21 cellular contexts compared by ENCODE assay signal in genomic region chr3:123388050-123388449, GRCh38.
"Had no signal": no experiment of that assay in that cellular context is flagged by ENCODE, and none has a peak within 500 bp of the region (broad histone marks: within the 10 kb centered on the region; RNA-seq: fewer than 3 reads in every experiment).

No MANE protein-coding gene starts in this region.

- H3K9me3 Mint-ChIP-seq: activated T-helper 2 cell treated with anti-CD3 and anti-CD28 coated beads, Interferon-gamma antibody, Interleukin-2, Interleukin-4, amounts not matched to agents 10 μg/mL and 5 μg/mL and 100 μg/mL, durations not matched to agents 14 hours and 24 hours and 36 hours; mesothelial cell of epicardium; stimulated activated naive CD8-positive, alpha-beta T cell treated with anti-CD3 and anti-CD28 coated beads, Interleukin-15, amount 100 ng/mL, for 72 hours; T-helper 2 cell treated with Interferon-gamma antibody and Interleukin-4, amounts not matched to agents 5 μg/mL and 100 μg/mL, for 36 hours had no signal

- H3K4me1 ChIP-seq: foreskin keratinocyte, lower lobe of right lung, psoas muscle had no signal

- H3K36me3 ChIP-seq: adrenal gland, lower lobe of right lung, SJSA1 had no signal

- FAIRE-seq: endometrium, kidney had no signal

- H3K27ac ChIP-seq: foreskin keratinocyte, lower lobe of right lung, SJSA1 had no signal

- H3K4me3 ChIP-seq: adrenal gland, body of pancreas, lower lobe of right lung, psoas muscle, SJSA1 had no signal

- DNase-seq: activated naive CD4-positive, alpha-beta T cell treated with anti-CD3 and anti-CD28 coated beads, Interleukin-2, amount 50 U/mL, for 16 hours; adrenal gland; body of pancreas; cerebellar nuclear complex; foreskin keratinocyte; lower lobe of right lung; naive B cell; nucleus accumbens; stimulated activated CD4-positive, alpha-beta T cell treated with anti-CD3 and anti-CD28 coated beads, Interleukin-15, amount 100 ng/mL, for 24 hours; stimulated activated CD4-positive, alpha-beta T cell treated with anti-CD3 and anti-CD28 coated beads, Interleukin-4, amount 100 ng/mL, for 4 hours; stimulated activated naive CD8-positive, alpha-beta T cell treated with anti-CD3 and anti-CD28 coated beads, Interleukin-15, amount 100 ng/mL, for 72 hours; SW 1271; trophoblast cell had no signal

- ATAC-seq: activated CD4-positive, CD25-positive, alpha-beta regulatory T cell treated with anti-CD3 and anti-CD28 coated beads, Interleukin-2, amount 50 U/mL, for 24 hours; body of pancreas; foreskin keratinocyte; lower lobe of right lung; stimulated activated naive CD8-positive, alpha-beta T cell treated with anti-CD3 and anti-CD28 coated beads, Interleukin-15, amount 100 ng/mL, for 72 hours had no signal

- H3K27me3 ChIP-seq: adrenal gland, body of pancreas, SJSA1 had no signal

- H3K9me3 ChIP-seq: adrenal gland, body of pancreas, lower lobe of right lung, psoas muscle, SJSA1 had no signal

- H3K4me1 Mint-ChIP-seq: stimulated activated naive CD8-positive, alpha-beta T cell treated with anti-CD3 and anti-CD28 coated beads, Interleukin-15, amount 100 ng/mL, for 72 hours had no signal

- H3K27ac Mint-ChIP-seq: activated T-helper 2 cell treated with anti-CD3 and anti-CD28 coated beads, Interferon-gamma antibody, Interleukin-2, Interleukin-4, amounts not matched to agents 10 μg/mL and 5 μg/mL and 100 μg/mL, durations not matched to agents 14 hours and 24 hours and 36 hours; mesothelial cell of epicardium; naive B cell; T-helper 2 cell treated with Interferon-gamma antibody and Interleukin-4, amounts not matched to agents 5 μg/mL and 100 μg/mL, for 36 hours had no signal

- H3K4me3 Mint-ChIP-seq: mesothelial cell of epicardium; naive B cell; stimulated activated naive CD8-positive, alpha-beta T cell treated with anti-CD3 and anti-CD28 coated beads, Interleukin-15, amount 100 ng/mL, for 72 hours; T-helper 2 cell treated with Interferon-gamma antibody and Interleukin-4, amounts not matched to agents 5 μg/mL and 100 μg/mL, for 36 hours had no signal

- H3K36me3 Mint-ChIP-seq: mesothelial cell of epicardium, naive B cell had no signal
